In genomic region chr5:111494350-111494999, GRCh38 we compare ENCODE assay signal across 14 cellular contexts. TPM values are rescaled to one million over a fixed set of nuclear protein-coding genes. Genes with fewer than 3 reads are reported as not detected.
A peak's percentile ranks its signal among the peaks of the same experiment; 100 is the strongest.
DNase-seq lines count a peak whose midpoint lies in the region; ATAC-seq and TF ChIP-seq lines count a peak whose summit lies in the region.
"Had no signal": no experiment of that assay in that cellular context is flagged by ENCODE, and none has a peak within 500 bp of the region (broad histone marks: within the 10 kb centered on the region; RNA-seq: fewer than 3 reads in every experiment).

No MANE protein-coding gene starts in this region.

- peak overlapping the region; percentile 76 for H3K27ac ChIP-seq in HUES6 (ENCODE audit: low read depth, low read length)
- H3K27ac ChIP-seq: ascending aorta had no signal

- no peaks in the 10 kb centered on the region for H3K27me3 Mint-ChIP-seq in activated CD4-positive, alpha-beta T cell treated with anti-CD3 and anti-CD28 coated beads, Interleukin-2, amount 10 ng/mL, durations not matched to agents 7 days and 5 days
- H3K27me3 Mint-ChIP-seq in nephron progenitor cell (ENCODE audit: low read depth, poor library complexity) = no peaks in the 10 kb centered on the region
- H3K27me3 Mint-ChIP-seq: B cell had no signal

- peaks cover 5% of the 10 kb centered on the region; the same call in 1 of the 2 replicates for H3K4me1 ChIP-seq in HUES6 (ENCODE audit: control insufficient read depth, insufficient read depth, low read length)
- peaks cover 11% of the 10 kb centered on the region for H3K4me1 ChIP-seq in adipocyte (ENCODE audit: control insufficient read depth, insufficient read depth, low read length)
- H3K4me1 ChIP-seq: ascending aorta had no signal

- H3K36me3 Mint-ChIP-seq in activated CD4-positive, alpha-beta T cell treated with anti-CD3 and anti-CD28 coated beads, Interleukin-2, amount 10 ng/mL, durations not matched to agents 7 days and 5 days (ENCODE audit: low read depth) = peaks cover 46% of the 10 kb centered on the region
- H3K36me3 Mint-ChIP-seq in nephron progenitor cell (ENCODE audit: low read depth) = peaks cover 39% of the 10 kb centered on the region

- H3K4me3 ChIP-seq in HUES6 (ENCODE audit: low read depth, low read length) (no peak overlapping the region), adipocyte (ENCODE audit: low read length) (no peak overlapping the region)
- H3K4me3 ChIP-seq: ascending aorta had no signal

- TF ChIP-seq CTCF in nephron progenitor cell (IDR thresholded peaks at IDR 0.05) = no peak

- no peak for DNase-seq in activated CD4-positive, alpha-beta T cell treated with anti-CD3 and anti-CD28 coated beads, Interleukin-2, amount 10 ng/mL, durations not matched to agents 7 days and 5 days
- no peak for DNase-seq in activated CD4-positive, alpha-beta T cell treated with anti-CD3 and anti-CD28 coated beads, Interleukin-2, amount 50 U/mL, for 1 hour
- DNase-seq in adipocyte (ENCODE audit: low read depth) = peak; percentile 27
- DNase-seq in nephron progenitor cell = no peak
- no peak for DNase-seq in SKM-1 treated with dmso at 0.1 percent for 144 hours (lab: John Stamatoyannopoulos, UW; ENCODE audit: unreplicated experiment)
- no peak for DNase-seq in HCEC 1CT
- DNase-seq: NCI-H187 treated with DMSO at 0.1 percent for 48 hours, RPMI8226 had no signal

- no peaks in the 10 kb centered on the region for H3K9me3 Mint-ChIP-seq in activated CD4-positive, alpha-beta T cell treated with anti-CD3 and anti-CD28 coated beads, Interleukin-2, amount 10 ng/mL, durations not matched to agents 7 days and 5 days
- H3K9me3 Mint-ChIP-seq in nephron progenitor cell = no peaks in the 10 kb centered on the region
- H3K9me3 Mint-ChIP-seq: nephron had no signal

- ATAC-seq in HG03095 (IDR thresholded peaks at IDR 0.05; ENCODE audit: unreplicated experiment) = no peak
- ATAC-seq: activated CD4-positive, CD25-positive, alpha-beta regulatory T cell treated with anti-CD3 and anti-CD28 coated beads, Interleukin-2, amount 50 U/mL, for 24 hours had no signal

- H3K4me1 Mint-ChIP-seq in activated CD4-positive, alpha-beta T cell treated with anti-CD3 and anti-CD28 coated beads, Interleukin-2, amount 10 ng/mL, durations not matched to agents 7 days and 5 days = peaks cover 27% of the 10 kb centered on the region
- peaks cover 5% of the 10 kb centered on the region for H3K4me1 Mint-ChIP-seq in nephron progenitor cell

- H3K36me3 ChIP-seq in HUES6 (ENCODE audit: control insufficient read depth, insufficient read depth, low read length) (peaks cover 43% of the 10 kb centered on the region), adipocyte (ENCODE audit: control insufficient read depth, insufficient read depth, low read length, severe bottlenecking) (peaks cover 34% of the 10 kb centered on the region)

- H3K27me3 ChIP-seq in HUES6 (ENCODE audit: control insufficient read depth, insufficient read depth, low read length) (no peaks in the 10 kb centered on the region), adipocyte (replicated peaks; ENCODE audit: control insufficient read depth, insufficient read depth, low read length) (no peaks in the 10 kb centered on the region)
- H3K27me3 ChIP-seq: ascending aorta had no signal

- H3K9ac ChIP-seq in HUES6 (ENCODE audit: low read length) (no peak overlapping the region), adipocyte (ENCODE audit: low read length) (no peak overlapping the region)

- no peaks in the 10 kb centered on the region for H3K9me3 ChIP-seq in HUES6 (ENCODE audit: control insufficient read depth, insufficient read depth, low read depth, low read length)
- H3K9me3 ChIP-seq in adipocyte (ENCODE audit: control insufficient read depth, low read length) = no peaks in the 10 kb centered on the region
- H3K9me3 ChIP-seq: ascending aorta had no signal

- POLR2A ChIA-PET in activated CD4-positive, alpha-beta T cell treated with anti-CD3 and anti-CD28 coated beads, Interleukin-2, amount 10 ng/mL, durations not matched to agents 7 days and 5 days (lab: Charles Lee) = no interaction called here

- H3K4me3 Mint-ChIP-seq in activated CD4-positive, alpha-beta T cell treated with anti-CD3 and anti-CD28 coated beads, Interleukin-2, amount 10 ng/mL, durations not matched to agents 7 days and 5 days = no peak overlapping the region
- H3K4me3 Mint-ChIP-seq in nephron progenitor cell = no peak overlapping the region
- H3K4me3 Mint-ChIP-seq: B cell, nephron had no signal

- peak overlapping the region; percentile 76 for H3K27ac Mint-ChIP-seq in activated CD4-positive, alpha-beta T cell treated with anti-CD3 and anti-CD28 coated beads, Interleukin-2, amount 10 ng/mL, durations not matched to agents 7 days and 5 days
- peak overlapping the region; percentile 95 for H3K27ac Mint-ChIP-seq in nephron progenitor cell
- H3K27ac Mint-ChIP-seq: B cell had no signal

- CTCF ChIA-PET in activated CD4-positive, alpha-beta T cell treated with anti-CD3 and anti-CD28 coated beads, Interleukin-2, amount 10 ng/mL, durations not matched to agents 7 days and 5 days (lab: Charles Lee) = interaction anchor here (0.9 to 1.4 kb wide), 4 partner anchors 10 to 37 kb away, joined by 3 to 6 read pairs (median 4); no protein-coding TSS in a partner anchor

RNA-seq across cellular contexts. Expression of gene STARD4, which starts 17.9 kb away (rescaled TPM):
- total RNA-seq in activated CD4-positive, alpha-beta T cell treated with anti-CD3 and anti-CD28 coated beads, Interleukin-2, amount 10 ng/mL, durations not matched to agents 7 days and 5 days = 10 to 100 TPM; 33.7 to 37.4 TPM
